Comparison of ENCODE assay signal across 28 cellular contexts in genomic region chrX:100976211-100976610, GRCh38. TPM values are rescaled to one million over a fixed set of nuclear protein-coding genes. Genes with fewer than 3 reads are reported as not detected.
"Had no signal": no experiment of that assay in that cellular context is flagged by ENCODE, and none has a peak within 500 bp of the region (broad histone marks: within the 10 kb centered on the region; RNA-seq: fewer than 3 reads in every experiment).

No MANE protein-coding gene starts in this region.

- H3K27me3 Mint-ChIP-seq: memory B cell had no signal

- H3K36me3 Mint-ChIP-seq: natural killer cell had no signal

- H3K4me3 Mint-ChIP-seq: memory B cell, mesothelial cell of epicardium, natural killer cell, neural crest cell had no signal

- H3K9me3 ChIP-seq: esophagus muscularis mucosa, gastrocnemius medialis, left ventricle myocardium inferior, lower lobe of right lung, thoracic aorta had no signal

- H3K4me3 ChIP-seq: dorsolateral prefrontal cortex, esophagus muscularis mucosa, gastrocnemius medialis, heart right ventricle, left ventricle myocardium inferior, lower lobe of right lung, skin epidermis, stomach, thoracic aorta had no signal

- ATAC-seq: gastrocnemius medialis, heart right ventricle, left cardiac atrium, lower lobe of right lung, natural killer cell, sciatic nerve had no signal

- H3K4me1 ChIP-seq: esophagus muscularis mucosa, gastrocnemius medialis, heart right ventricle, left ventricle myocardium inferior, lower lobe of right lung, stomach had no signal

- H3K27me3 ChIP-seq: esophagus muscularis mucosa, gastrocnemius medialis, heart right ventricle, stomach had no signal

- H3K27ac ChIP-seq: dorsolateral prefrontal cortex, esophagus muscularis mucosa, gastrocnemius medialis, heart right ventricle, left ventricle myocardium inferior, lower lobe of right lung, skin epidermis, stomach, thoracic aorta had no signal

- H3K9me3 Mint-ChIP-seq: natural killer cell had no signal

- DNase-seq: cortex of kidney; dorsolateral prefrontal cortex; effector CD8-positive, alpha-beta T cell; gastrocnemius medialis; heart right ventricle; left cardiac atrium; left ventricle myocardium inferior; lower lobe of right lung; natural killer cell; posterior cingulate gyrus; stimulated activated naive CD4-positive, alpha-beta T cell; stomach; substantia nigra; trophoblast cell had no signal

- H3K27ac Mint-ChIP-seq: memory B cell, mesothelial cell of epicardium, natural killer cell had no signal

- H3K4me1 Mint-ChIP-seq: memory B cell, mesothelial cell of epicardium, natural killer cell, neural crest cell had no signal

- FAIRE-seq: keratinocyte had no signal

- H3K36me3 ChIP-seq: gastrocnemius medialis, heart right ventricle, left ventricle myocardium inferior, lower lobe of right lung, stomach, thoracic aorta had no signal

RNA-seq across cellular contexts. Expression of gene ARL13A, which starts 6.7 kb away (rescaled TPM):
- total RNA-seq: dorsolateral prefrontal cortex, esophagus muscularis mucosa, fibroblast of villous mesenchyme, gastrocnemius medialis, heart right ventricle, left cardiac atrium, left ventricle myocardium inferior, lower lobe of right lung, mesothelial cell of epicardium, mucosa of gallbladder, myocyte, natural killer cell, neural crest cell, osteocyte, pulmonary artery endothelial cell, sciatic nerve, stomach, thoracic aorta, urinary bladder had no signal
- polyA plus RNA-seq: heart right ventricle, keratinocyte, stomach, urinary bladder had no signal

RNA-seq across cellular contexts. Expression of gene XKRX, which starts 47.5 kb away (rescaled TPM):
- total RNA-seq: fibroblast of villous mesenchyme, heart right ventricle, left cardiac atrium, left ventricle myocardium inferior, osteocyte had no signal
